ENCODE assay signal across 33 cellular contexts in genomic region chr11:115611343-115611742, GRCh38.
"Had no signal": no experiment of that assay in that cellular context is flagged by ENCODE, and none has a peak within 500 bp of the region (broad histone marks: within the 10 kb centered on the region; RNA-seq: fewer than 3 reads in every experiment).

No MANE protein-coding gene starts in this region.

- H3K27me3 Mint-ChIP-seq: activated B cell treated with CpG ODN at 0.5 μM for 24 hours; activated CD4-positive, alpha-beta memory T cell treated with anti-CD3 and anti-CD28 coated beads for 36 hours had no signal

- H3K9me3 ChIP-seq: adrenal gland, body of pancreas, Peyer's patch, SJSA1, SK-N-SH had no signal

- H3K27ac ChIP-seq: adrenal gland, body of pancreas, KMS-11, Peyer's patch, SJSA1 had no signal

- DNase-seq: activated B cell treated with CpG ODN at 0.5 μM for 24 hours; activated CD4-positive, alpha-beta memory T cell treated with anti-CD3 and anti-CD28 coated beads for 36 hours; activated CD4-positive, alpha-beta T cell treated with anti-CD3 and anti-CD28 coated beads for 4 hours; activated CD4-positive, alpha-beta T cell treated with anti-CD3 and anti-CD28 coated beads, Interleukin-2, amount 50 U/mL, for 1 hour; activated CD4-positive, CD25-positive, alpha-beta regulatory T cell treated with anti-CD3 and anti-CD28 coated beads, Interleukin-2, amount 50 U/mL, for 72 hours; activated CD8-positive, alpha-beta memory T cell treated with anti-CD3 and anti-CD28 coated beads, Interleukin-2, amount 50 U/mL, for 4 hours; activated gamma-delta T cell treated with Interleukin-2 at 50 U/mL for 16 hours; activated naive CD4-positive, alpha-beta T cell treated with anti-CD3 and anti-CD28 coated beads for 36 hours; activated T-cell treated with anti-CD3 and anti-CD28 coated beads for 4 hours; activated T-cell treated with anti-CD3 and anti-CD28 coated beads, Interleukin-2, amount 50 U/mL, for 4 hours; body of pancreas; caudate nucleus; MM.1S; MV-4-11; NCI-H1092 treated with DMSO at 0.1 percent for 48 hours; NCI-H1417; NCI-H187; NCI-H2029 treated with DMSO at 0.1 percent for 48 hours; NCI-H2107; NCI-H345; NCI-H524 treated with DMSO at 0.1 percent for 48 hours; PC-3; Peyer's patch; RPMI8226; SHP77 treated with DMSO at 0.1 percent for 48 hours; SK-N-SH had no signal

- H3K4me1 ChIP-seq: Peyer's patch had no signal

- H3K4me3 ChIP-seq: adrenal gland, body of pancreas, Peyer's patch, SJSA1 had no signal

- H3K9me3 Mint-ChIP-seq: activated CD4-positive, alpha-beta memory T cell treated with anti-CD3 and anti-CD28 coated beads for 36 hours; activated T-helper 1 cell treated with anti-CD3 and anti-CD28 coated beads, Interleukin-12 subunit alpha, Interleukin-12 subunit beta, Interleukin-2, Interleukin-4 antibody, amounts not matched to agents 30 ng/mL and 10 ng/mL and 1 ng/mL, durations not matched to agents 14 hours and 24 hours and 36 hours; T-helper 2 cell treated with Interferon-gamma antibody and Interleukin-4, amounts not matched to agents 5 μg/mL and 100 μg/mL, for 36 hours had no signal

- H3K9ac ChIP-seq: KMS-11, SK-N-SH had no signal

- H3K36me3 ChIP-seq: adrenal gland, Peyer's patch, SJSA1 had no signal

- H3K27ac Mint-ChIP-seq: activated B cell treated with CpG ODN at 0.5 μM for 24 hours; activated CD4-positive, alpha-beta memory T cell treated with anti-CD3 and anti-CD28 coated beads for 36 hours; activated naive CD4-positive, alpha-beta T cell treated with anti-CD3 and anti-CD28 coated beads for 36 hours; activated naive CD4-positive, alpha-beta T cell treated with anti-CD3 and anti-CD28 coated beads, Interleukin-2, amount 50 U/mL, for 72 hours; activated T-helper 1 cell treated with anti-CD3 and anti-CD28 coated beads, Interleukin-12 subunit alpha, Interleukin-12 subunit beta, Interleukin-2, Interleukin-4 antibody, amounts not matched to agents 30 ng/mL and 10 ng/mL and 1 ng/mL, durations not matched to agents 14 hours and 24 hours and 36 hours; T-helper 1 cell treated with Interleukin-12 subunit alpha and Interleukin-12 subunit beta and Interleukin-4 antibody, amounts not matched to agents 30 μg/mL and 1 μg/mL, for 36 hours; T-helper 2 cell treated with Interferon-gamma antibody and Interleukin-4, amounts not matched to agents 5 μg/mL and 100 μg/mL, for 36 hours had no signal

- H3K4me1 Mint-ChIP-seq: activated B cell treated with CpG ODN at 0.5 μM for 24 hours had no signal

- H3K4me3 Mint-ChIP-seq: activated B cell treated with CpG ODN at 0.5 μM for 24 hours; activated CD4-positive, alpha-beta memory T cell treated with anti-CD3 and anti-CD28 coated beads for 36 hours; activated naive CD4-positive, alpha-beta T cell treated with anti-CD3 and anti-CD28 coated beads for 36 hours; activated T-cell treated with anti-CD3 and anti-CD28 coated beads, Interleukin-2, amount 50 U/mL, for 4 hours; activated T-helper 1 cell treated with anti-CD3 and anti-CD28 coated beads, Interleukin-12 subunit alpha, Interleukin-12 subunit beta, Interleukin-2, Interleukin-4 antibody, amounts not matched to agents 30 ng/mL and 10 ng/mL and 1 ng/mL, durations not matched to agents 14 hours and 24 hours and 36 hours; T-helper 1 cell treated with Interleukin-12 subunit alpha and Interleukin-12 subunit beta and Interleukin-4 antibody, amounts not matched to agents 30 μg/mL and 1 μg/mL, for 36 hours; T-helper 2 cell treated with Interferon-gamma antibody and Interleukin-4, amounts not matched to agents 5 μg/mL and 100 μg/mL, for 36 hours had no signal

- H3K36me3 Mint-ChIP-seq: activated CD4-positive, alpha-beta memory T cell treated with anti-CD3 and anti-CD28 coated beads for 36 hours had no signal

- H3K9me2 ChIP-seq: SK-N-SH had no signal

- H3K4me2 ChIP-seq: KMS-11, SK-N-SH had no signal

- H3K27me3 ChIP-seq: body of pancreas, Peyer's patch, SJSA1 had no signal

- ATAC-seq: activated naive CD4-positive, alpha-beta T cell treated with anti-CD3 and anti-CD28 coated beads, Interleukin-2, amount 50 U/mL, for 72 hours; activated T-cell treated with anti-CD3 and anti-CD28 coated beads, Interleukin-2, amount 50 U/mL, for 4 hours; body of pancreas; PC-3 had no signal
